22 cellular contexts compared by ENCODE assay signal in genomic region chr16:47939690-47940089, GRCh38.
DNase-seq lines count a peak whose midpoint lies in the region; ATAC-seq and TF ChIP-seq lines count a peak whose summit lies in the region.
"Had no signal": no experiment of that assay in that cellular context is flagged by ENCODE, and none has a peak within 500 bp of the region (broad histone marks: within the 10 kb centered on the region; RNA-seq: fewer than 3 reads in every experiment).

No MANE protein-coding gene starts in this region.

- no peak overlapping the region for H3K23ac ChIP-seq in IMR-90 (ENCODE audit: low read depth, low read length)

- dilution Hi-C loops in IMR-90 (cut with HindIII; ENCODE audit: low sequenced_read_pairs, unreplicated experiment), result no loop called here

- DNase-seq in Caco-2, result peak; percentile 35 to 45
- no peak for DNase-seq in IMR-90
- DNase-seq in NCI-H774 (lab: John Stamatoyannopoulos, UW), result peak; percentile 58
- no peak for DNase-seq in endodermal cell
- no peak for DNase-seq in activated effector memory CD4-positive, alpha-beta T cell treated with Interleukin-2 at 50 U/mL for 16 hours
- DNase-seq in left cardiac atrium, result no peak
- DNase-seq: ACHN, DMS 273 treated with DMSO at 0.1 percent for 48 hours, DND-41, GOT3, Kasumi-1, NCI-H1105, NCI-H1694 treated with DMSO at 0.1 percent for 48 hours, NCI-H2227 treated with DMSO at 0.1 percent for 48 hours, NCI-H524 treated with DMSO at 0.1 percent for 48 hours, SIG-M5, T-helper 1 cell had no signal

- peaks cover 3% of the 10 kb centered on the region for H3K27me3 Mint-ChIP-seq in Caco-2 (ENCODE audit: insufficient read depth, unreplicated experiment)
- H3K27me3 Mint-ChIP-seq in endodermal cell (ENCODE audit: insufficient read depth), result peaks cover 4% of the 10 kb centered on the region

- H3K27ac Mint-ChIP-seq in Caco-2 (ENCODE audit: unreplicated experiment) (peak overlapping the region; percentile 62), endodermal cell (peak overlapping the region; percentile 93)

- H3K4me3 Mint-ChIP-seq in Caco-2 (ENCODE audit: unreplicated experiment), result no peak overlapping the region
- H3K4me3 Mint-ChIP-seq in endodermal cell, result no peak overlapping the region

- no peak overlapping the region for H3K56ac ChIP-seq in IMR-90 (ENCODE audit: extremely low read depth, insufficient read depth, low read length)

- no peak for TF ChIP-seq RAD21 in IMR-90 (IDR thresholded peaks at IDR 0.05; ENCODE audit: low read length)

- peak overlapping the region; percentile 5 for H2AFZ ChIP-seq in IMR-90 (replicated peaks; ENCODE audit: low read length, poor library complexity)

- TF ChIP-seq CTCF in Caco-2 (IDR thresholded peaks at IDR 0.05; ENCODE audit: insufficient read depth in 1 of 2, low read depth in 1 of 2, low read length in 1 of 2, severe bottlenecking in 1 of 2, unreplicated experiment in 1 of 2) (no peak), IMR-90 (conservative IDR thresholded peaks at IDR 0.05; ENCODE audit: low read depth, low read length) (no peak), endodermal cell (conservative IDR thresholded peaks at IDR 0.05) (no peak)

- no peak overlapping the region for H3K4ac ChIP-seq in IMR-90 (ENCODE audit: low read depth, low read length)

- no peak overlapping the region for H3K14ac ChIP-seq in IMR-90 (replicated peaks; ENCODE audit: low read depth, low read length)

- H3K9ac ChIP-seq in IMR-90 (ENCODE audit: low read depth, low read length), result no peak overlapping the region
- H3K9ac ChIP-seq in endodermal cell (ENCODE audit: extremely low read depth, low read length, poor library complexity, severe bottlenecking), result no peak overlapping the region

- H4K20me1 ChIP-seq in IMR-90 (ENCODE audit: insufficient read depth, low read length), result no peaks in the 10 kb centered on the region

- H3K4me3 ChIP-seq in Caco-2 (ENCODE audit: low read depth, low read length) (no peak overlapping the region), IMR-90 (ENCODE audit: insufficient read depth, low read depth, low read length) (no peak overlapping the region), endodermal cell (ENCODE audit: low read length) (no peak overlapping the region)

- H3K9me3 ChIP-seq in Caco-2, result no peaks in the 10 kb centered on the region
- H3K9me3 ChIP-seq in IMR-90 (ENCODE audit: control insufficient read depth, insufficient read depth, low read length), result no peaks in the 10 kb centered on the region
- peaks cover 15% of the 10 kb centered on the region for H3K9me3 ChIP-seq in endodermal cell (ENCODE audit: control insufficient read depth, low read length)

- peaks cover 9% of the 10 kb centered on the region for H3K9me3 Mint-ChIP-seq in Caco-2 (ENCODE audit: unreplicated experiment)
- H3K9me3 Mint-ChIP-seq in endodermal cell, result peaks cover 6% of the 10 kb centered on the region

- H3K9me1 ChIP-seq in IMR-90 (ENCODE audit: insufficient read depth, low read length), result no peaks in the 10 kb centered on the region

- H4K8ac ChIP-seq in IMR-90 (ENCODE audit: low read depth in 2 of 2, low read length in 2 of 2), result no peak overlapping the region

- no peak overlapping the region for H2BK15ac ChIP-seq in IMR-90 (ENCODE audit: low read depth, low read length)

- in situ Hi-C loops in IMR-90 (cut with MboI; ENCODE audit: low sequenced_read_pairs), result no loop called here

- no peak overlapping the region for H3K4me2 ChIP-seq in IMR-90 (ENCODE audit: low read depth, low read length)

- no peak overlapping the region for H4K91ac ChIP-seq in IMR-90 (ENCODE audit: insufficient read depth, low read depth, low read length)

- H3K4me1 Mint-ChIP-seq in Caco-2 (ENCODE audit: low read depth, unreplicated experiment) (peaks cover 8% of the 10 kb centered on the region), endodermal cell (peaks cover 20% of the 10 kb centered on the region)

- CTCF ChIA-PET in Caco-2 (lab: Charles Lee), result interaction anchor here (0.5 to 1.2 kb wide), 2 partner anchors 106 to 173 kb away, joined by 3 read pairs; no protein-coding TSS in a partner anchor
- CTCF ChIA-PET in IMR-90 (lab: Yijun Ruan, JAX), result interaction anchor here (0.6 kb wide), 1 partner anchor 1295 kb away, joined by 3 read pairs; no protein-coding TSS in a partner anchor

- H2BK20ac ChIP-seq in IMR-90 (ENCODE audit: low read depth, low read length), result no peak overlapping the region

- H3K27me3 ChIP-seq in Caco-2 (replicated peaks; ENCODE audit: control insufficient read depth, insufficient read depth, low read length) (no peaks in the 10 kb centered on the region), IMR-90 (ENCODE audit: control insufficient read depth, insufficient read depth, low read length) (peaks cover 6% of the 10 kb centered on the region), endodermal cell (ENCODE audit: control insufficient read depth, insufficient read depth, low read length, poor library complexity, severe bottlenecking) (no peaks in the 10 kb centered on the region)

- H4K5ac ChIP-seq in IMR-90 (ENCODE audit: low read depth, low read length), result no peak overlapping the region

- H3K18ac ChIP-seq in IMR-90 (ENCODE audit: low read depth, low read length), result no peak overlapping the region

- H2BK5ac ChIP-seq in IMR-90 (ENCODE audit: low read depth, low read length, poor library complexity, severe bottlenecking), result no peak overlapping the region

- TF ChIP-seq POLR2A in IMR-90 (IDR thresholded peaks at IDR 0.05; ENCODE audit: low read depth, low read length), result no peak

- H3K36me3 ChIP-seq in Caco-2 (ENCODE audit: control insufficient read depth, insufficient read depth, low read length) (no peaks in the 10 kb centered on the region), IMR-90 (ENCODE audit: control insufficient read depth, insufficient read depth, low read length) (no peaks in the 10 kb centered on the region), endodermal cell (ENCODE audit: control insufficient read depth, insufficient read depth, low read length) (no peaks in the 10 kb centered on the region)

- H3K27ac ChIP-seq in IMR-90 (ENCODE audit: insufficient read depth, low read length) (no peak overlapping the region), endodermal cell (ENCODE audit: low read depth, low read length) (no peak overlapping the region)
- H3K27ac ChIP-seq: C4-2B had no signal

- H2AK9ac ChIP-seq in IMR-90 (replicated peaks; ENCODE audit: low read depth, low read length, poor library complexity), result no peak overlapping the region

- no peaks in the 10 kb centered on the region for H3K79me1 ChIP-seq in IMR-90 (ENCODE audit: low read depth in 1 of 2, low read length in 2 of 2)

- intact Hi-C loops in Caco-2 (cut with micrococcal nuclease; ENCODE audit: unreplicated experiment) (loop anchor here (5.0 kb wide), 1 partner anchor 103 kb away; no protein-coding TSS in a partner anchor), IMR-90 (cut with micrococcal nuclease) (no loop called here), left cardiac atrium (cut with DNase I) (no loop called here)

- BruUV-seq in Caco-2 (replicated peaks; lab: Mats Ljungman, UMichigan) (no TSS peak), IMR-90 (replicated peaks; lab: Mats Ljungman, UMichigan) (no TSS peak)

- ATAC-seq in IMR-90 (ENCODE audit: low read depth) (no peak), GM18517 (IDR thresholded peaks at IDR 0.05; ENCODE audit: unreplicated experiment) (no peak), left cardiac atrium (no peak), HG03045 (IDR thresholded peaks at IDR 0.05; ENCODE audit: unreplicated experiment) (no peak)
- ATAC-seq: HCT116, SK-N-SH treated with all-trans-retinoic acid at 6 μM for 48 hours had no signal

- H2BK120ac ChIP-seq in IMR-90 (ENCODE audit: low read depth, low read length), result no peak overlapping the region

- no peaks in the 10 kb centered on the region for H3K4me1 ChIP-seq in Caco-2
- H3K4me1 ChIP-seq in IMR-90 (ENCODE audit: control insufficient read depth, insufficient read depth, low read length), result no peaks in the 10 kb centered on the region
- peaks cover 14% of the 10 kb centered on the region for H3K4me1 ChIP-seq in endodermal cell (ENCODE audit: control insufficient read depth, insufficient read depth, low read length)

- POLR2A ChIA-PET in Caco-2 (lab: Charles Lee) (no interaction called here), IMR-90 (lab: Charles Lee; ENCODE audit: unreplicated experiment) (no interaction called here)

- 60% methylated on average over 1 of the region's 4 CpGs; no CpG with 5 or more reads in 1 of the 2 experiments for WGBS in IMR-90 (ENCODE audit: extremely low coverage in 2 of 2, insufficient read length in 1 of 2), 2 experiments
- 89 to 100% methylated on average over 1 to 4 of the region's 4 CpGs for WGBS in endodermal cell (ENCODE audit: insufficient coverage in 1 of 2, insufficient read length in 1 of 2), 2 experiments

- no peak overlapping the region for H2AK5ac ChIP-seq in IMR-90 (ENCODE audit: low read depth, low read length)

- H3K36me3 Mint-ChIP-seq in Caco-2 (ENCODE audit: insufficient read depth, unreplicated experiment) (no peaks in the 10 kb centered on the region), endodermal cell (ENCODE audit: low read depth) (peaks cover 2% of the 10 kb centered on the region)

TF ChIP-seq in IMR-90, 13 proteins besides CTCF, POLR2A, EP300 and RAD21:
- TF ChIP-seq RFX5 (IDR thresholded peaks at IDR 0.05; ENCODE audit: low read depth, low read length) (no peak), BHLHE40 (IDR thresholded peaks at IDR 0.05; ENCODE audit: low read depth, low read length) (no peak)

Comparison
In these comparisons a context has a peak if more than half of its experiments do, and no peak if none do; other contexts are left out.
1. DNase-seq: peak in Caco-2 (2 of 2) and NCI-H774 (single experiment); none in IMR-90 (single experiment), endodermal cell (single experiment), activated effector memory CD4-positive, alpha-beta T cell treated with Interleukin-2 at 50 U/mL for 16 hours (single experiment) and left cardiac atrium (single experiment).